ENCODE assay signal across 30 cellular contexts in the genomic region with DNA sequence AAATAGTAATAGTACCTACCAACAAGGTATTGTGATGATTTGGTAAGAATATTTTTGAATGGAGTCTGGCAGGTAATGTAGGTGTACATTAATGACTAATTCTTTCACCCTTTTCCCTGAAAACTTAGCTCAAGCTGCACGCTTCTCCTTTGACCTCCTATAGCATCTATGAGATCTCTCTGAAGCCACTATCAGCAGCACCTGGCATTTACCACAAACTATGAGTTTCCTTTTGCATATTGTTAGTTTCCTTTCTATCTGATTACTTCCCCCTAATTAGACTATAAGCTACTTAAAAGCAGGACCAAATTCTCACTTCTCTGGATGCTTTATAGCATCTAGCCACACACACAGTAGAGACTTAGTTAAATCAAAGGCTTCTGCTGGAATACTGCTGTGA.
"Had no signal": no experiment of that assay in that cellular context is flagged by ENCODE, and none has a peak within 500 bp of the region (broad histone marks: within the 10 kb centered on the region; RNA-seq: fewer than 3 reads in every experiment).

No MANE protein-coding gene starts in this region.

- H3K36me3 ChIP-seq: ascending aorta, breast epithelium, cardiac muscle cell, heart right ventricle, WERI-Rb-1 had no signal

- H3K79me2 ChIP-seq: hepatocyte had no signal

- H2AFZ ChIP-seq: hepatocyte had no signal

- ATAC-seq: activated CD4-positive, CD25-positive, alpha-beta regulatory T cell treated with anti-CD3 and anti-CD28 coated beads, Interleukin-2, amount 50 U/mL, for 24 hours; activated CD8-positive, alpha-beta T cell treated with anti-CD3 and anti-CD28 coated beads for 36 hours; activated naive CD4-positive, alpha-beta T cell treated with anti-CD3 and anti-CD28 coated beads, Interleukin-2, amount 50 U/mL, for 72 hours; activated T-cell treated with anti-CD3 and anti-CD28 coated beads, Interleukin-2, amount 50 U/mL, for 4 hours; activated T-helper 17 cell treated with anti-CD3 and anti-CD28 coated beads, Interleukin-2, amount 50 U/mL, for 72 hours; esophagus mucosa; heart right ventricle; T-helper 17 cell had no signal

- H3K4me1 ChIP-seq: ascending aorta, breast epithelium, heart right ventricle had no signal

- H3K27me3 ChIP-seq: ascending aorta, dorsolateral prefrontal cortex had no signal

- FAIRE-seq: frontal cortex had no signal

- DNase-seq: activated B cell treated with CpG ODN at 0.5 μM for 24 hours; activated CD4-positive, alpha-beta T cell treated with anti-CD3 and anti-CD28 coated beads for 48 hours; activated CD4-positive, alpha-beta T cell treated with anti-CD3 and anti-CD28 coated beads, Interleukin-2, amount 50 U/mL, for 1 hour; activated CD4-positive, alpha-beta T cell treated with anti-CD3 and anti-CD28 coated beads, Interleukin-2, amount 50 U/mL, for 48 hours; activated CD8-positive, alpha-beta memory T cell treated with anti-CD3 and anti-CD28 coated beads for 24 hours; activated CD8-positive, alpha-beta T cell treated with anti-CD3 and anti-CD28 coated beads for 36 hours; activated effector memory CD4-positive, alpha-beta T cell treated with anti-CD3 and anti-CD28 coated beads, Interleukin-2, amount 50 U/mL, for 16 hours; activated naive CD4-positive, alpha-beta T cell treated with anti-CD3 and anti-CD28 coated beads, Interleukin-2, amount 10 ng/mL, durations not matched to agents 7 days and 5 days; activated naive CD8-positive, alpha-beta T cell treated with anti-CD3 and anti-CD28 coated beads, Interleukin-2, amount 10 ng/mL, durations not matched to agents 7 days and 5 days; activated T-cell treated with anti-CD3 and anti-CD28 coated beads, Interleukin-2, amount 50 U/mL, for 4 hours; central memory CD4-positive, alpha-beta T cell; dorsolateral prefrontal cortex; effector memory CD4-positive, alpha-beta T cell; endodermal cell; foreskin fibroblast; glutamatergic neuron; heart right ventricle; T-helper 17 cell; T1000; WERI-Rb-1 had no signal

- H3K27ac ChIP-seq: ascending aorta, breast epithelium, cardiac muscle cell, coronary artery, dorsolateral prefrontal cortex, heart right ventricle, hepatocyte, WERI-Rb-1 had no signal

- H3K9me3 ChIP-seq: ascending aorta, breast epithelium, heart right ventricle had no signal

- H3K4me2 ChIP-seq: hepatocyte had no signal

- H3K4me3 ChIP-seq: ascending aorta, breast epithelium, cardiac muscle cell, coronary artery, dorsolateral prefrontal cortex, heart right ventricle, hepatocyte had no signal
